Comparison of ENCODE assay signal across 22 cellular contexts in the genomic region with DNA sequence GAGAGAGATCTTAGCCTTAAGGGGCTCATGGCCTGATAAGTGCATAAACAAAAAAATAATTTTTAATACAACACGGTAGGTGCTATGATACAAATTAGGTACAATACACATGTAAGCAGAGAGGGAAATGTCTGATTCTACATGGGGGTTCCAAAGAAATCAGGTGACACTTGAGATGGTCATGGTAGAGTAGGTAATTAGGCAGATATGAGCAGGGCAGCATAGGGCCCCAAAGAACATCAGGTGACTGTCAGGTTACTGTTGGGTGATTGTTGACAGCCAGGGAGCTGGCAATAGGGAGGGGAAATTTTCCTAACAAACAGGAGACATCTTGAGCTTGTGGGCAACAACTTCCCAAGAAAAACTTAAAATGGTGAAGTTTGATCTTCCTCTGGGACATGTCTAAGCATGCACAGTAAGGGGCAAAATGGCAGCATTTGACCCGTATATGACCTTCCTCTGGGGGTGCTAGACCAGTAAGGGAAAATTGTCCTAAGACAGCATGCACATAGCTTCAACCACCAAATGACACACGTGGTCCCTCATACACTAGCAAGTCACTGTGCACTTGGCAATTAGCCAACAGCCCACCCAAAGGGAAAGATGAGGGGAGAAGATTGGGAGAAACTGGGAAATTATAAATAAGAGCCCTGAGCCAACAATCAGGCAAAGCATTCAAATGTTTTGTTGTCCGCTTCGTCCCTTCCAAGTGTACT. TPM values are rescaled to one million over a fixed set of nuclear protein-coding genes. Genes with fewer than 3 reads are reported as not detected.
DNase-seq lines count a peak whose midpoint lies in the region; ATAC-seq, FAIRE-seq and TF ChIP-seq lines count a peak whose summit lies in the region.
"Had no signal": no experiment of that assay in that cellular context is flagged by ENCODE, and none has a peak within 500 bp of the region (broad histone marks: within the 10 kb centered on the region; RNA-seq: fewer than 3 reads in every experiment).

No MANE protein-coding gene starts in this region.

- DNase-seq in HepG2 (ENCODE audit: low spot score) (no peak), right lobe of liver (no peak), M059J (ENCODE audit: low read depth) (peak; percentile 5), chondrocyte (ENCODE audit: low spot score) (no peak), inferior parietal cortex (ENCODE audit: extremely low spot score) (no peak), HTR-8/SVneo (ENCODE audit: insufficient read length, low spot score) (no peak), AG08395 (ENCODE audit: low spot score) (no peak), osteocyte (ENCODE audit: extremely low spot score, unreplicated experiment) (no peak)
- DNase-seq: activated CD4-positive, CD25-positive, alpha-beta regulatory T cell; activated CD8-positive, alpha-beta memory T cell treated with anti-CD3 and anti-CD28 coated beads for 24 hours; activated naive CD8-positive, alpha-beta T cell treated with anti-CD3 and anti-CD28 coated beads, Interleukin-2, amount 10 ng/mL, durations not matched to agents 7 days and 5 days; activated T-cell treated with anti-CD3 and anti-CD28 coated beads, Interleukin-2, amount 50 U/mL, for 72 hours; CD8-positive, alpha-beta T cell; NCI-H187 treated with DMSO at 0.1 percent for 48 hours; NCI-H446 treated with DMSO at 0.1 percent for 48 hours; right cardiac atrium; trophoblast cell had no signal

- TF ChIP-seq CTCF in HepG2 (CRISPR knock-in tag; IDR thresholded peaks at IDR 0.05) (no peak), right lobe of liver (IDR thresholded peaks at IDR 0.05) (no peak), chondrocyte (IDR thresholded peaks at IDR 0.05) (peak; percentile 17), osteocyte (IDR thresholded peaks at IDR 0.05) (no peak)

- FAIRE-seq in HepG2 (lab: Jason Lieb, UNC), result peak; percentile 26
- no peak for FAIRE-seq in HTR-8/SVneo (lab: Jason Lieb, UNC)
- FAIRE-seq: GM12892 had no signal

- WGBS in HepG2 (ENCODE audit: low lambda C conversion rate), result 91% methylated on average over 5 of the region's 5 CpGs
- 95% methylated on average over 5 of the region's 5 CpGs for WGBS in right lobe of liver (ENCODE audit: insufficient coverage, low coverage, low lambda C conversion rate, missing lambda C conversion rate)

- POLR2A ChIA-PET in HepG2 (lab: Yijun Ruan, JAX), result no interaction called here

- in situ Hi-C loops in HepG2 (cut with HindIII; ENCODE audit: extremely low pct_ligation_motif_present, low pct_unique_long_range_greater_than_20kb), result no loop called here

- H3K4me1 ChIP-seq in HepG2 (ENCODE audit: insufficient read depth, low read length) (no peaks in the 10 kb centered on the region; the same call in 1 of the 2 replicates), right lobe of liver (peaks cover 0 to 7% (median 0%) of the 10 kb centered on the region in 4 donors)
- H3K4me1 ChIP-seq: breast epithelium, SJCRH30 had no signal

- CTCF ChIA-PET in HepG2 (lab: Yijun Ruan, JAX; ENCODE audit: low intra/inter-chr PET ratio, low total read pairs), result no interaction called here

- H3K4me3 ChIP-seq in HepG2 (replicated peaks in 1 of 3; ENCODE audit: insufficient read depth in 1 of 3, low read depth in 2 of 3, low read length in 3 of 3) (no peak overlapping the region), right lobe of liver (no peak overlapping the region)
- H3K4me3 ChIP-seq: breast epithelium, SJCRH30 had no signal

- H3K27ac ChIP-seq in HepG2 (ENCODE audit: extremely low read length, insufficient read depth, low read length), result no peak overlapping the region
- H3K27ac ChIP-seq in right lobe of liver, result no peak overlapping the region
- H3K27ac ChIP-seq: breast epithelium, SJCRH30 had no signal

- no peak overlapping the region for H3K27ac Mint-ChIP-seq in chondrocyte (ENCODE audit: unreplicated experiment)
- H3K27ac Mint-ChIP-seq in osteocyte (ENCODE audit: unreplicated experiment), result no peak overlapping the region
- H3K27ac Mint-ChIP-seq: activated naive CD8-positive, alpha-beta T cell treated with anti-CD3 and anti-CD28 coated beads, Interleukin-2, amount 10 ng/mL, durations not matched to agents 7 days and 5 days; activated T-cell treated with anti-CD3 and anti-CD28 coated beads, Interleukin-2, amount 50 U/mL, for 72 hours; CD8-positive, alpha-beta T cell; stimulated activated naive CD8-positive, alpha-beta T cell treated with anti-CD3 and anti-CD28 coated beads, Interleukin-15, Interleukin-2, amounts not matched to agents 100 ng/mL and 50 ng/mL, for 24 hours; T-helper 2 cell treated with Interferon-gamma antibody and Interleukin-4, amounts not matched to agents 5 μg/mL and 100 μg/mL, for 36 hours had no signal

- no peak overlapping the region for H3K4me2 ChIP-seq in HepG2 (ENCODE audit: low read depth, low read length)

- peaks cover 2% of the 10 kb centered on the region for H3K36me3 Mint-ChIP-seq in chondrocyte (ENCODE audit: low read depth)
- no peaks in the 10 kb centered on the region for H3K36me3 Mint-ChIP-seq in osteocyte (ENCODE audit: unreplicated experiment)

- H3K9me3 Mint-ChIP-seq in chondrocyte (ENCODE audit: low read depth) (peaks cover 7% of the 10 kb centered on the region), osteocyte (ENCODE audit: unreplicated experiment) (peaks cover 5% of the 10 kb centered on the region)
- H3K9me3 Mint-ChIP-seq: CD8-positive, alpha-beta T cell; stimulated activated naive CD8-positive, alpha-beta T cell treated with anti-CD3 and anti-CD28 coated beads, Interleukin-15, Interleukin-2, amounts not matched to agents 100 ng/mL and 50 ng/mL, for 24 hours; T-helper 2 cell treated with Interferon-gamma antibody and Interleukin-4, amounts not matched to agents 5 μg/mL and 100 μg/mL, for 36 hours had no signal

- H3K27me3 ChIP-seq in HepG2 (ENCODE audit: control insufficient read depth in 1 of 2, insufficient read depth in 2 of 2, low read length in 2 of 2) (no peaks in the 10 kb centered on the region), right lobe of liver (no peaks in the 10 kb centered on the region)
- H3K27me3 ChIP-seq: breast epithelium, SJCRH30 had no signal

- intact Hi-C loops in HepG2 (cut with micrococcal nuclease; ENCODE audit: unreplicated experiment) (no loop called here), right lobe of liver (cut with DNase I) (no loop called here)

- no TSS peak for BruUV-seq in HepG2 (replicated peaks; lab: Mats Ljungman, UMichigan)

- H3K27me3 Mint-ChIP-seq in chondrocyte (ENCODE audit: low read depth) (no peaks in the 10 kb centered on the region), osteocyte (ENCODE audit: unreplicated experiment) (no peaks in the 10 kb centered on the region)
- H3K27me3 Mint-ChIP-seq: activated naive CD8-positive, alpha-beta T cell treated with anti-CD3 and anti-CD28 coated beads, Interleukin-2, amount 10 ng/mL, durations not matched to agents 7 days and 5 days had no signal

- no peak for TF ChIP-seq RAD21 in HepG2 (CRISPR knock-in tag; IDR thresholded peaks at IDR 0.05)

- ATAC-seq in HepG2 (no peak), right lobe of liver (no peak)
- ATAC-seq: activated T-cell treated with anti-CD3 and anti-CD28 coated beads, Interleukin-2, amount 50 U/mL, for 72 hours; CD8-positive, alpha-beta T cell; right cardiac atrium had no signal

- TF ChIP-seq EP300 in HepG2 (IDR thresholded peaks at IDR 0.05; ENCODE audit: low read depth in 2 of 2, low read length in 2 of 2), result no peak
- TF ChIP-seq EP300 in HepG2 (CRISPR knock-in tag; IDR thresholded peaks at IDR 0.05; ENCODE audit: borderline replicate concordance), result no peak

- no peaks in the 10 kb centered on the region; the same call in 1 of the 2 replicates for H3K9me3 ChIP-seq in HepG2 (ENCODE audit: low read length)
- no peaks in the 10 kb centered on the region for H3K9me3 ChIP-seq in right lobe of liver
- H3K9me3 ChIP-seq: breast epithelium, SJCRH30 had no signal

- H3K79me2 ChIP-seq in HepG2 (ENCODE audit: insufficient read depth, low read length), result no peaks in the 10 kb centered on the region

- no peaks in the 10 kb centered on the region for H3K4me1 Mint-ChIP-seq in chondrocyte (ENCODE audit: low read depth)
- no peaks in the 10 kb centered on the region for H3K4me1 Mint-ChIP-seq in osteocyte (ENCODE audit: unreplicated experiment)
- H3K4me1 Mint-ChIP-seq: activated naive CD8-positive, alpha-beta T cell treated with anti-CD3 and anti-CD28 coated beads, Interleukin-2, amount 10 ng/mL, durations not matched to agents 7 days and 5 days had no signal

- H3K36me3 ChIP-seq in HepG2 (replicated peaks in 1 of 2; ENCODE audit: control insufficient read depth in 1 of 2, insufficient read depth in 2 of 2, low read length in 2 of 2) (no peaks in the 10 kb centered on the region), right lobe of liver (no peaks in the 10 kb centered on the region)
- H3K36me3 ChIP-seq: breast epithelium, SJCRH30 had no signal

- no peak overlapping the region for H2AFZ ChIP-seq in HepG2 (ENCODE audit: low read length)

- TF ChIP-seq POLR2A in HepG2 (IDR thresholded peaks at IDR 0.05; ENCODE audit: insufficient read depth in 1 of 2, low read depth in 2 of 2, low read length in 2 of 2) (no peak), right lobe of liver (IDR thresholded peaks at IDR 0.05) (no peak)

- H3K4me3 Mint-ChIP-seq in chondrocyte (ENCODE audit: unreplicated experiment) (no peak overlapping the region), osteocyte (ENCODE audit: unreplicated experiment) (no peak overlapping the region)
- H3K4me3 Mint-ChIP-seq: activated naive CD8-positive, alpha-beta T cell treated with anti-CD3 and anti-CD28 coated beads, Interleukin-2, amount 10 ng/mL, durations not matched to agents 7 days and 5 days; activated T-cell treated with anti-CD3 and anti-CD28 coated beads, Interleukin-2, amount 50 U/mL, for 72 hours; CD8-positive, alpha-beta T cell; stimulated activated naive CD8-positive, alpha-beta T cell treated with anti-CD3 and anti-CD28 coated beads, Interleukin-15, Interleukin-2, amounts not matched to agents 100 ng/mL and 50 ng/mL, for 24 hours; T-helper 2 cell treated with Interferon-gamma antibody and Interleukin-4, amounts not matched to agents 5 μg/mL and 100 μg/mL, for 36 hours had no signal

- no peaks in the 10 kb centered on the region for H4K20me1 ChIP-seq in HepG2 (ENCODE audit: insufficient read depth, low read length)

- no peak overlapping the region for H3K9ac ChIP-seq in HepG2 (ENCODE audit: insufficient read depth, low read depth, low read length)

RNA-seq across cellular contexts. Expression of a gene that starts 37.3 kb away (rescaled TPM):
- 7.7 and 13.3 TPM in 2 replicates for total RNA-seq in HepG2 (2016; rRNA removed; fragmentation: Illumina TruSeq; extraction: Trizol)
- 16.7 and 22.2 TPM in 2 replicates for total RNA-seq in HepG2 (2016; cell fraction: cytosol; rRNA removed; fragmentation: Illumina TruSeq; extraction: Trizol; ENCODE audit: low read depth)
- 6.3 and 11.6 TPM in 2 replicates for total RNA-seq in HepG2 (2016; cell fraction: insoluble cytoplasmic fraction; rRNA removed; fragmentation: Illumina TruSeq; extraction: Trizol)
- 9.3 and 11.2 TPM in 2 replicates for total RNA-seq in HepG2 (2016; cell fraction: membrane; rRNA removed; fragmentation: Illumina TruSeq; extraction: Trizol)
- 36.2 and 43.2 TPM in 2 replicates for total RNA-seq in HepG2 (2016; cell fraction: nucleus; rRNA removed; fragmentation: Illumina TruSeq; extraction: Trizol)
- 6.0 and 6.3 TPM in 2 replicates for polyA plus RNA-seq in HepG2 (2011; rRNA removed)
- polyA plus RNA-seq in HepG2 (2011; cell fraction: cytosol; rRNA removed), result 3.2 TPM in 2 replicates
- 38.9 and 57.3 TPM in 2 replicates for polyA plus RNA-seq in HepG2 (2011; cell fraction: nucleus; rRNA removed)
- 17.0 and 17.9 TPM in 2 replicates for polyA plus RNA-seq in HepG2 (2012)
- polyA plus RNA-seq in HepG2 (2016; cell fraction: cytosol; fragmentation: Illumina TruSeq; extraction: Trizol; ENCODE audit: low read depth), result 0.76 and 1.1 TPM in 2 replicates
- polyA plus RNA-seq in HepG2 (2016; cell fraction: insoluble cytoplasmic fraction; fragmentation: Illumina TruSeq; extraction: Trizol; ENCODE audit: low read depth), result 7.6 and 11.0 TPM in 2 replicates
- polyA plus RNA-seq in HepG2 (2016; cell fraction: membrane; fragmentation: Illumina TruSeq; extraction: Trizol; ENCODE audit: low read depth), result 3.0 TPM in 2 replicates
- 55.5 and 57.3 TPM in 2 replicates for polyA plus RNA-seq in HepG2 (2016; cell fraction: nucleus; fragmentation: Illumina TruSeq; extraction: Trizol; ENCODE audit: insufficient read depth, low read depth)
- 15.3 and 47.0 TPM in 2 replicates for polyA minus RNA-seq in HepG2 (2011; rRNA and poly(A)+ RNA removed; ENCODE audit: low replicate concordance)
- polyA minus RNA-seq in HepG2 (2011; cell fraction: cytosol; rRNA and poly(A)+ RNA removed), result 5.4 and 6.3 TPM in 2 replicates
- polyA minus RNA-seq in HepG2 (2011; cell fraction: nucleus; rRNA and poly(A)+ RNA removed), result 44.4 and 60.9 TPM in 2 replicates
- total RNA-seq in right lobe of liver, result 10 to 100 TPM in 4 of 6 experiments, 1 to 10 TPM in 2; 8.5 to 23.1 (median 13.2) TPM
- total RNA-seq in M059J (2014; rRNA removed; shearing (Covaris generic)), result 9.2 and 11.7 TPM in 2 replicates
- 21.5 to 28.2 TPM (median 21.7 TPM) in 3 replicates for total RNA-seq in chondrocyte
- 21.3 and 21.6 TPM in 2 replicates for total RNA-seq in osteocyte

RNA-seq across cellular contexts. Expression of a gene that starts 42.7 kb away (rescaled TPM):
- 6.1 and 7.1 TPM in 2 replicates for total RNA-seq in HepG2 (2016; rRNA removed; fragmentation: Illumina TruSeq; extraction: Trizol)
- 2.8 and 4.1 TPM in 2 replicates for total RNA-seq in HepG2 (2016; cell fraction: cytosol; rRNA removed; fragmentation: Illumina TruSeq; extraction: Trizol; ENCODE audit: low read depth)
- total RNA-seq in HepG2 (2016; cell fraction: insoluble cytoplasmic fraction; rRNA removed; fragmentation: Illumina TruSeq; extraction: Trizol), result 5.8 and 5.9 TPM in 2 replicates
- 5.5 and 6.5 TPM in 2 replicates for total RNA-seq in HepG2 (2016; cell fraction: membrane; rRNA removed; fragmentation: Illumina TruSeq; extraction: Trizol)
- 4.9 and 7.7 TPM in 2 replicates for total RNA-seq in HepG2 (2016; cell fraction: nucleus; rRNA removed; fragmentation: Illumina TruSeq; extraction: Trizol)
- polyA plus RNA-seq in HepG2 (2011; rRNA removed), result 9.9 and 11.3 TPM in 2 replicates
- polyA plus RNA-seq in HepG2 (2011; cell fraction: cytosol; rRNA removed), result 7.8 and 8.2 TPM in 2 replicates
- 10.7 TPM in 2 replicates for polyA plus RNA-seq in HepG2 (2011; cell fraction: nucleus; rRNA removed)
- 4.4 and 4.9 TPM in 2 replicates for polyA plus RNA-seq in HepG2 (2012)
- polyA plus RNA-seq in HepG2 (2016; cell fraction: cytosol; fragmentation: Illumina TruSeq; extraction: Trizol; ENCODE audit: low read depth), result 3.6 and 3.9 TPM in 2 replicates
- 8.8 and 9.6 TPM in 2 replicates for polyA plus RNA-seq in HepG2 (2016; cell fraction: insoluble cytoplasmic fraction; fragmentation: Illumina TruSeq; extraction: Trizol; ENCODE audit: low read depth)
- 6.4 and 6.8 TPM in 2 replicates for polyA plus RNA-seq in HepG2 (2016; cell fraction: membrane; fragmentation: Illumina TruSeq; extraction: Trizol; ENCODE audit: low read depth)
- 8.8 and 9.4 TPM in 2 replicates for polyA plus RNA-seq in HepG2 (2016; cell fraction: nucleus; fragmentation: Illumina TruSeq; extraction: Trizol; ENCODE audit: insufficient read depth, low read depth)
- polyA minus RNA-seq in HepG2 (2011; rRNA and poly(A)+ RNA removed; ENCODE audit: low replicate concordance), result 19.3 and 93.8 TPM in 2 replicates
- polyA minus RNA-seq in HepG2 (2011; cell fraction: cytosol; rRNA and poly(A)+ RNA removed), result 2.8 and 4.6 TPM in 2 replicates
- polyA minus RNA-seq in HepG2 (2011; cell fraction: nucleus; rRNA and poly(A)+ RNA removed), result 10.6 and 11.2 TPM in 2 replicates
- 10 to 100 TPM; 13.5 to 87.6 (median 52.2) TPM for total RNA-seq in right lobe of liver
- total RNA-seq in M059J (2014; rRNA removed; shearing (Covaris generic)), result 48.8 and 53.5 TPM in 2 replicates
- 21.4 to 34.8 TPM (median 32.3 TPM) in 3 replicates for total RNA-seq in chondrocyte
- 25.0 and 28.5 TPM in 2 replicates for total RNA-seq in osteocyte

RNA-seq across cellular contexts. Expression of a gene that starts 43.1 kb away (rescaled TPM):
- total RNA-seq in HepG2 (2016; rRNA removed; fragmentation: Illumina TruSeq; extraction: Trizol) (69.1 and 71.4 TPM in 2 replicates), right lobe of liver (10 to 100 TPM; 24.6 to 42.5 (median 29.1) TPM), chondrocyte (45.0 to 50.4 TPM (median 48.7 TPM) in 3 replicates), osteocyte (48.7 and 50.1 TPM in 2 replicates)
- total RNA-seq in HepG2 (2016; cell fraction: cytosol; rRNA removed; fragmentation: Illumina TruSeq; extraction: Trizol; ENCODE audit: low read depth), result 12.3 and 15.9 TPM in 2 replicates
- total RNA-seq in HepG2 (2016; cell fraction: insoluble cytoplasmic fraction; rRNA removed; fragmentation: Illumina TruSeq; extraction: Trizol), result 58.5 and 66.7 TPM in 2 replicates
- total RNA-seq in HepG2 (2016; cell fraction: membrane; rRNA removed; fragmentation: Illumina TruSeq; extraction: Trizol), result 16.2 and 18.1 TPM in 2 replicates
- 50.6 and 60.7 TPM in 2 replicates for total RNA-seq in HepG2 (2016; cell fraction: nucleus; rRNA removed; fragmentation: Illumina TruSeq; extraction: Trizol)
- 51.7 and 52.1 TPM in 2 replicates for polyA plus RNA-seq in HepG2 (2011; rRNA removed)
- 24.9 and 27.2 TPM in 2 replicates for polyA plus RNA-seq in HepG2 (2011; cell fraction: cytosol; rRNA removed)
- polyA plus RNA-seq in HepG2 (2011; cell fraction: nucleus; rRNA removed), result 138 and 148 TPM in 2 replicates
- polyA plus RNA-seq in HepG2 (2012), result 44.6 and 48.0 TPM in 2 replicates
- 2.3 and 3.1 TPM in 2 replicates for polyA plus RNA-seq in HepG2 (2016; cell fraction: cytosol; fragmentation: Illumina TruSeq; extraction: Trizol; ENCODE audit: low read depth)
- polyA plus RNA-seq in HepG2 (2016; cell fraction: insoluble cytoplasmic fraction; fragmentation: Illumina TruSeq; extraction: Trizol; ENCODE audit: low read depth), result 59.3 and 62.8 TPM in 2 replicates
- 7.1 and 8.4 TPM in 2 replicates for polyA plus RNA-seq in HepG2 (2016; cell fraction: membrane; fragmentation: Illumina TruSeq; extraction: Trizol; ENCODE audit: low read depth)
- 140 and 147 TPM in 2 replicates for polyA plus RNA-seq in HepG2 (2016; cell fraction: nucleus; fragmentation: Illumina TruSeq; extraction: Trizol; ENCODE audit: insufficient read depth, low read depth)
- 25.9 and 113 TPM in 2 replicates for polyA minus RNA-seq in HepG2 (2011; rRNA and poly(A)+ RNA removed; ENCODE audit: low replicate concordance)
- polyA minus RNA-seq in HepG2 (2011; cell fraction: cytosol; rRNA and poly(A)+ RNA removed), result 17.2 and 20.0 TPM in 2 replicates
- polyA minus RNA-seq in HepG2 (2011; cell fraction: nucleus; rRNA and poly(A)+ RNA removed), result 82.3 and 82.4 TPM in 2 replicates
- total RNA-seq in M059J (2014; rRNA removed; shearing (Covaris generic)), result 33.5 and 54.8 TPM in 2 replicates
